ENCODE assay signal across 8 cellular contexts in the genomic region with DNA sequence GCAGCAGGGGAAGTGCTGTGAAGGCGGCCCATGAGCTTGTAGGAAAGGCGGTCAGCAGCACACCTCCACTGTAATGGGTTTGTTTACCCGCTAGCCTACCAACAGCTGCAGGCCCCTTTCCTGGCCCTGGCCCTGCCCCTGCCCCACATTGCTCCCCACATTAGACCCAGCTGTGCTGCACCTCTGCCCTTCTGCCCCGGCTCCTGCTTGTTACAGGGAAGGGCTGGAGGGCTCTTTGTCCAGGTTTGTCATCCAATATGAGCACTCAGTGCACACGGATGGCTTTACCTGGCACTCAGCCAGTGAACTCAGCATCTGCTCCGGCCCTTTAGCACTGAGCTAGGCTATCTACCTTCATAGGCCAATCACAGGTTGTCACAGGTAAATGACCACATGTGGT. TPM values are rescaled to one million over a fixed set of nuclear protein-coding genes. Genes with fewer than 3 reads are reported as not detected.
"Had no signal": no experiment of that assay in that cellular context is flagged by ENCODE, and none has a peak within 500 bp of the region (broad histone marks: within the 10 kb centered on the region; RNA-seq: fewer than 3 reads in every experiment).

No MANE protein-coding gene starts in this region.

RNA-seq across cellular contexts. Expression of a gene that starts 36.0 kb away (rescaled TPM):
- total RNA-seq: activated CD4-positive, alpha-beta memory T cell treated with anti-CD3 and anti-CD28 coated beads for 36 hours; activated CD4-positive, alpha-beta T cell treated with anti-CD3 and anti-CD28 coated beads, Interleukin-2, amount 10 ng/mL, durations not matched to agents 7 days and 5 days; activated naive CD4-positive, alpha-beta T cell treated with anti-CD3 and anti-CD28 coated beads, Interleukin-2, amount 50 U/mL, for 72 hours; ascending aorta; cardiac muscle cell; PC-3; T-helper 2 cell treated with Interferon-gamma antibody and Interleukin-4, amounts not matched to agents 100 ng/mL and 5 ng/mL, for 36 hours had no signal
- polyA plus RNA-seq: cardiac muscle cell, SK-N-SH had no signal
